16 cellular contexts compared by ENCODE assay signal in genomic region chr11:121670792-121671275, GRCh38.
A peak's percentile ranks its signal among the peaks of the same experiment; 100 is the strongest.
DNase-seq lines count a peak whose midpoint lies in the region; ATAC-seq and TF ChIP-seq lines count a peak whose summit lies in the region.
"Had no signal": no experiment of that assay in that cellular context is flagged by ENCODE, and none has a peak within 500 bp of the region (broad histone marks: within the 10 kb centered on the region; RNA-seq: fewer than 3 reads in every experiment).

No MANE protein-coding gene starts in this region.

- in situ Hi-C loops in brain microvascular endothelial cell (cut with HindIII; ENCODE audit: low pct_ligation_motif_present, low sequenced_read_pairs), result no loop called here

- no peak for TF ChIP-seq POLR2A in gastroesophageal sphincter (IDR thresholded peaks at IDR 0.05)

- H3K4me1 ChIP-seq in HEK293 (ENCODE audit: control insufficient read depth, insufficient read depth, low read length) (peaks cover 4% of the 10 kb centered on the region; the same call in 1 of the 2 replicates), SJCRH30 (no peaks in the 10 kb centered on the region), gastroesophageal sphincter (peaks cover 15 to 51% (median 16%) of the 10 kb centered on the region in 3 donors), skeletal muscle tissue (ENCODE audit: control insufficient read depth in 3 of 3, insufficient read depth in 3 of 3, low read length in 3 of 3) (peaks cover 7 to 14% (median 9%) of the 10 kb centered on the region in 3 donors), mucosa of descending colon (ENCODE audit: low read depth) (no peaks in the 10 kb centered on the region)

- ATAC-seq in gastroesophageal sphincter (no peak), HG02884 (IDR thresholded peaks at IDR 0.05; ENCODE audit: unreplicated experiment) (no peak), mucosa of descending colon (no peak)

- TF ChIP-seq EP300 in gastroesophageal sphincter (IDR thresholded peaks at IDR 0.05), result no peak

- peak in 1 of 2 experiments; percentile 50 for DNase-seq in SJCRH30
- no peak for DNase-seq in brain microvascular endothelial cell
- DNase-seq in T1000 (lab: John Stamatoyannopoulos, UW), result no peak
- no peak for DNase-seq in mucosa of descending colon
- DNase-seq: activated CD4-positive, alpha-beta T cell treated with anti-CD3 and anti-CD28 coated beads, Interleukin-2, amount 10 ng/mL, durations not matched to agents 7 days and 5 days; CD4-positive, alpha-beta T cell; central memory CD4-positive, alpha-beta T cell; immature natural killer cell; KBM-7; stimulated activated CD4-positive, alpha-beta T cell treated with anti-CD3 and anti-CD28 coated beads, Interleukin-1b, Interleukin-23, amount 100 ng/mL, for 48 hours; stimulated activated naive CD4-positive, alpha-beta T cell; T-helper 2 cell had no signal

- TF ChIP-seq CTCF in HEK293 (tag by site-specific recombination; IDR thresholded peaks at IDR 0.05), result no peak
- no peak for TF ChIP-seq CTCF in gastroesophageal sphincter (IDR thresholded peaks at IDR 0.05)
- no peak for TF ChIP-seq CTCF in brain microvascular endothelial cell (IDR thresholded peaks at IDR 0.05; ENCODE audit: low read depth, low read length, missing control alignments)
- no peak for TF ChIP-seq CTCF in mucosa of descending colon (IDR thresholded peaks at IDR 0.05)

- peak overlapping the region; percentile 50 for H3K27ac ChIP-seq in HEK293 (ENCODE audit: extremely low read depth, low read depth, low read length)
- peak overlapping the region; percentile 57 for H3K27ac ChIP-seq in SJCRH30
- peak overlapping the region; percentile 81 to 87 (median 82) for H3K27ac ChIP-seq in gastroesophageal sphincter
- peak overlapping the region; percentile 16 for H3K27ac ChIP-seq in skeletal muscle tissue (ENCODE audit: low read depth, low read length)
- H3K27ac ChIP-seq in brain microvascular endothelial cell, result no peak overlapping the region

- intact Hi-C loops in mucosa of descending colon (cut with DNase I, micrococcal nuclease), result no loop called here

- POLR2A ChIA-PET in HEK293 (lab: Yijun Ruan, JAX), result no interaction called here

- H3K9me3 ChIP-seq in HEK293 (ENCODE audit: control insufficient read depth, insufficient read depth, low read depth, low read length) (no peaks in the 10 kb centered on the region), SJCRH30 (replicated peaks) (no peaks in the 10 kb centered on the region), gastroesophageal sphincter (no peaks in the 10 kb centered on the region), skeletal muscle tissue (ENCODE audit: control insufficient read depth in 3 of 3, low read length in 3 of 3) (no peaks in the 10 kb centered on the region), mucosa of descending colon (no peaks in the 10 kb centered on the region)

- peak overlapping the region in 1 of 3 donors; percentile 6 for H3K9ac ChIP-seq in skeletal muscle tissue (ENCODE audit: low read depth in 1 of 3, low read length in 3 of 3)

- WGBS in gastroesophageal sphincter (ENCODE audit: low coverage in 1 of 2), 2 donors, result 14 to 35% methylated on average over 4 to 5 of the region's 5 CpGs

- no peaks in the 10 kb centered on the region for H3K36me3 ChIP-seq in HEK293 (ENCODE audit: control insufficient read depth in 2 of 2, insufficient read depth in 1 of 2, low read length in 2 of 2)
- H3K36me3 ChIP-seq in SJCRH30, result no peaks in the 10 kb centered on the region
- no peaks in the 10 kb centered on the region for H3K36me3 ChIP-seq in gastroesophageal sphincter
- H3K36me3 ChIP-seq in skeletal muscle tissue (ENCODE audit: control insufficient read depth in 3 of 3, insufficient read depth in 3 of 3, low read length in 3 of 3), result no peaks in the 10 kb centered on the region
- H3K36me3 ChIP-seq in brain microvascular endothelial cell (replicated peaks), result no peaks in the 10 kb centered on the region
- no peaks in the 10 kb centered on the region for H3K36me3 ChIP-seq in mucosa of descending colon (ENCODE audit: low read depth)

- CTCF ChIA-PET in HEK293 (lab: Yijun Ruan, JAX), result no interaction called here

- no peaks in the 10 kb centered on the region for H3K27me3 ChIP-seq in SJCRH30
- H3K27me3 ChIP-seq in gastroesophageal sphincter, result no peaks in the 10 kb centered on the region
- no peaks in the 10 kb centered on the region for H3K27me3 ChIP-seq in skeletal muscle tissue (ENCODE audit: control insufficient read depth in 3 of 3, insufficient read depth in 3 of 3, low read length in 3 of 3)
- H3K27me3 ChIP-seq in brain microvascular endothelial cell (replicated peaks), result no peaks in the 10 kb centered on the region

- H3K4me3 ChIP-seq in HEK293 (ENCODE audit: low read depth, low read length) (no peak overlapping the region), SJCRH30 (peak overlapping the region; percentile 55), gastroesophageal sphincter (peak overlapping the region in 1 of 2 donors; percentile 25), skeletal muscle tissue (ENCODE audit: low read length in 3 of 3) (no peak overlapping the region), brain microvascular endothelial cell (ENCODE audit: low read depth, low read length) (no peak overlapping the region), mucosa of descending colon (no peak overlapping the region)

TF ChIP-seq in HEK293, 187 proteins besides CTCF, POLR2A, EP300 and RAD21:
- TF ChIP-seq GFI1B (tag by site-specific recombination; IDR thresholded peaks at IDR 0.05), result 0 out of 2 replicates have a peak, but pooled peaks have one; percentile 55
- TF ChIP-seq PRDM4 (tag by site-specific recombination; IDR thresholded peaks at IDR 0.05), result peak; percentile 21; the same call in 1 of the 2 replicates
- no peak for TF ChIP-seq ZNF174 (tag by site-specific recombination; IDR thresholded peaks at IDR 0.05)
